Comparison of ENCODE assay signal across 9 cellular contexts in the genomic region with DNA sequence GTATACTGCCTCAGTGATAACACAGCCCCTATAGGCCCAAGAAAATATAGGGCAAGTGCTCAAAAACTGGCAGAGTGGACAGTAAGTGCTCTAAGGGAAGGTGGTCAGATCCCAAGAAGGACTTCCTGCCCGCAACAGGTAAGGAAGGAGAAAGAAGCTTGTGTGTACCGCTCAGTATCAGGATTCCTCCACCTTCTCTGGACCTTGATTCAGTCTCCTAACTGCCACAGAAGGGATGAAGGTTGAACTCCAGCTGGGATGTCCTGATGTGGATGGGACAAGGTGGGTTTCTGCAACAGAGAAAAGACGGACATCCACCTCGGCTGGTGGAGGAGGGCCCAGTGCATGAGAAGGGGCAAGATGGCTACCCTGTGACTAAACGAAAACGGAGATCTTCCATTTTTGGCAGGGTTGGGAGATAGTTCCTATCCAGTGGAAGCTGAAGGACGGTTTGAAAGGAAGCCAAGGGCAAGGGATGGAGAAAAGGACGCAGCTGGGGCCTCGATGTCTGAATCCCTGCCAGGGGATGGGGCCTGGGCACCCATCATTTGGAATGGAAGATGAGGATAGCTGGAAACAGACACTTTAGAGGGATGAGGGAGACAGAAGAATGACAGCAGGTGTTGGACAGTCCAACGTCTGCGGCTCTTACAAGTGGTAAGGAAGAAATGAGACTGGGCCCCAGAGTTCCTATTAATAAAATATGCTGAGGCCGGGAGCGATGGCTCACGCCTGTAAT. TPM values are rescaled to one million over a fixed set of nuclear protein-coding genes. Genes with fewer than 3 reads are reported as not detected.
DNase-seq lines count a peak whose midpoint lies in the region; ATAC-seq and TF ChIP-seq lines count a peak whose summit lies in the region.
"Had no signal": no experiment of that assay in that cellular context is flagged by ENCODE, and none has a peak within 500 bp of the region (broad histone marks: within the 10 kb centered on the region; RNA-seq: fewer than 3 reads in every experiment).

No MANE protein-coding gene starts in this region.

- TF ChIP-seq POLR2A in erythroblast (IDR thresholded peaks at IDR 0.05; ENCODE audit: low read length) = no peak

- no peak for DNase-seq in activated CD8-positive, alpha-beta memory T cell treated with anti-CD3 and anti-CD28 coated beads, Interleukin-2, amount 10 ng/mL, durations not matched to agents 7 days and 5 days
- DNase-seq in activated CD8-positive, alpha-beta memory T cell treated with anti-CD3 and anti-CD28 coated beads, Interleukin-2, amount 50 U/mL, for 4 hours = no peak
- DNase-seq in stimulated activated naive B cell treated with anti-CD40 and anti-IgM and Interleukin-4, amounts not matched to agents 10 μg/mL and 1 μg/mL and 100 μg/mL, for 72 hours = no peak
- DNase-seq in GM19238 (ENCODE audit: insufficient read length, low spot score) (no peak), erythroblast (lab: John Stamatoyannopoulos, UW) (no peak)

- peak overlapping the region; percentile 98 for H3K4me3 Mint-ChIP-seq in activated CD8-positive, alpha-beta memory T cell treated with anti-CD3 and anti-CD28 coated beads, Interleukin-2, amount 10 ng/mL, durations not matched to agents 7 days and 5 days
- peak overlapping the region; percentile 95 for H3K4me3 Mint-ChIP-seq in stimulated activated naive B cell treated with anti-CD40 and anti-IgM and Interleukin-4, amounts not matched to agents 10 μg/mL and 1 μg/mL and 100 μg/mL, for 72 hours

- no peak overlapping the region for H3K27ac ChIP-seq in iPS-18a (ENCODE audit: low read length)

- peaks cover 6% of the 10 kb centered on the region for H3K4me1 ChIP-seq in iPS-18a (ENCODE audit: control insufficient read depth, low read depth, low read length)

- H3K27ac Mint-ChIP-seq in activated CD8-positive, alpha-beta memory T cell treated with anti-CD3 and anti-CD28 coated beads, Interleukin-2, amount 10 ng/mL, durations not matched to agents 7 days and 5 days = peak overlapping the region; percentile 93
- peak overlapping the region; percentile 96 for H3K27ac Mint-ChIP-seq in stimulated activated naive B cell treated with anti-CD40 and anti-IgM and Interleukin-4, amounts not matched to agents 10 μg/mL and 1 μg/mL and 100 μg/mL, for 72 hours

- H3K4me3 ChIP-seq in WI38 (ENCODE audit: low read depth, low read length) = peak overlapping the region; percentile 89
- peak overlapping the region; percentile 87 for H3K4me3 ChIP-seq in iPS-18a (ENCODE audit: low read length)

- peaks cover 38% of the 10 kb centered on the region for H3K36me3 ChIP-seq in iPS-18a (ENCODE audit: control insufficient read depth, low read depth, low read length)

- no peaks in the 10 kb centered on the region for H3K9me3 Mint-ChIP-seq in activated CD8-positive, alpha-beta memory T cell treated with anti-CD3 and anti-CD28 coated beads, Interleukin-2, amount 10 ng/mL, durations not matched to agents 7 days and 5 days (ENCODE audit: low read depth)
- H3K9me3 Mint-ChIP-seq in stimulated activated naive B cell treated with anti-CD40 and anti-IgM and Interleukin-4, amounts not matched to agents 10 μg/mL and 1 μg/mL and 100 μg/mL, for 72 hours = peaks cover 8 to 12% of the 10 kb centered on the region in 2 donors

- no peak for TF ChIP-seq CTCF in WI38 (IDR thresholded peaks at IDR 0.05; ENCODE audit: low read depth, low read length)

- H3K27me3 Mint-ChIP-seq in activated CD8-positive, alpha-beta memory T cell treated with anti-CD3 and anti-CD28 coated beads, Interleukin-2, amount 10 ng/mL, durations not matched to agents 7 days and 5 days = no peaks in the 10 kb centered on the region
- H3K27me3 Mint-ChIP-seq in stimulated activated naive B cell treated with anti-CD40 and anti-IgM and Interleukin-4, amounts not matched to agents 10 μg/mL and 1 μg/mL and 100 μg/mL, for 72 hours = no peaks in the 10 kb centered on the region

- ATAC-seq in activated CD8-positive, alpha-beta memory T cell treated with anti-CD3 and anti-CD28 coated beads, Interleukin-2, amount 10 ng/mL, durations not matched to agents 7 days and 5 days = no peak
- ATAC-seq in stimulated activated naive B cell treated with anti-CD40 and anti-IgM and Interleukin-4, amounts not matched to agents 10 μg/mL and 1 μg/mL and 100 μg/mL, for 72 hours (replicated peaks) = no peak
- ATAC-seq in HG03571 (IDR thresholded peaks at IDR 0.05; ENCODE audit: unreplicated experiment) = no peak

- H3K36me3 Mint-ChIP-seq in activated CD8-positive, alpha-beta memory T cell treated with anti-CD3 and anti-CD28 coated beads, Interleukin-2, amount 10 ng/mL, durations not matched to agents 7 days and 5 days = peaks cover 51% of the 10 kb centered on the region
- H3K36me3 Mint-ChIP-seq in stimulated activated naive B cell treated with anti-CD40 and anti-IgM and Interleukin-4, amounts not matched to agents 10 μg/mL and 1 μg/mL and 100 μg/mL, for 72 hours = peaks cover 73 to 83% of the 10 kb centered on the region in 2 donors

- no peak overlapping the region for H3K9ac ChIP-seq in iPS-18a (ENCODE audit: low read length)

- CTCF ChIA-PET in activated CD8-positive, alpha-beta memory T cell treated with anti-CD3 and anti-CD28 coated beads, Interleukin-2, amount 10 ng/mL, durations not matched to agents 7 days and 5 days (lab: Charles Lee) = interaction anchor here (0.7 to 2.5 kb wide), 4 partner anchors 9 to 93 kb away, joined by 3 to 9 read pairs (median 4); no protein-coding TSS in a partner anchor

- H3K27me3 ChIP-seq in iPS-18a (ENCODE audit: control insufficient read depth, insufficient read depth, low read length) = no peaks in the 10 kb centered on the region

- H3K4me1 Mint-ChIP-seq in activated CD8-positive, alpha-beta memory T cell treated with anti-CD3 and anti-CD28 coated beads, Interleukin-2, amount 10 ng/mL, durations not matched to agents 7 days and 5 days = peaks cover 69% of the 10 kb centered on the region
- peaks cover 53 to 83% of the 10 kb centered on the region in 2 donors for H3K4me1 Mint-ChIP-seq in stimulated activated naive B cell treated with anti-CD40 and anti-IgM and Interleukin-4, amounts not matched to agents 10 μg/mL and 1 μg/mL and 100 μg/mL, for 72 hours

- no peaks in the 10 kb centered on the region for H3K9me3 ChIP-seq in iPS-18a (ENCODE audit: control insufficient read depth, low read depth, low read length)

RNA-seq across cellular contexts. Expression of a gene that starts 1.3 kb away (rescaled TPM):
- 10 to 100 TPM in 1 of 2 experiments, 1 to 10 TPM in 1; 8.4 to 13.7 TPM for total RNA-seq in activated CD8-positive, alpha-beta memory T cell treated with anti-CD3 and anti-CD28 coated beads, Interleukin-2, amount 10 ng/mL, durations not matched to agents 7 days and 5 days

RNA-seq across cellular contexts. Expression of a gene that starts 1.6 kb away (rescaled TPM):
- total RNA-seq in activated CD8-positive, alpha-beta memory T cell treated with anti-CD3 and anti-CD28 coated beads, Interleukin-2, amount 10 ng/mL, durations not matched to agents 7 days and 5 days = 100 to 1,000 TPM; 128 to 192 TPM

RNA-seq across cellular contexts. Expression of a gene that starts 31.0 kb away (rescaled TPM):
- 10 to 100 TPM in 1 of 2 experiments, 1 to 10 TPM in 1; 1.7 to 12.3 TPM for total RNA-seq in activated CD8-positive, alpha-beta memory T cell treated with anti-CD3 and anti-CD28 coated beads, Interleukin-2, amount 10 ng/mL, durations not matched to agents 7 days and 5 days

RNA-seq across cellular contexts. Expression of a gene that starts 33.3 kb away (rescaled TPM):
- not detected for total RNA-seq in activated CD8-positive, alpha-beta memory T cell treated with anti-CD3 and anti-CD28 coated beads, Interleukin-2, amount 10 ng/mL, durations not matched to agents 7 days and 5 days
- total RNA-seq: activated CD8-positive, alpha-beta memory T cell treated with anti-CD3 and anti-CD28 coated beads for 36 hours had no signal

RNA-seq across cellular contexts. Expression of a gene that starts 50.2 kb away (rescaled TPM):
- 10 to 100 TPM; 26.2 to 39.3 TPM for total RNA-seq in activated CD8-positive, alpha-beta memory T cell treated with anti-CD3 and anti-CD28 coated beads, Interleukin-2, amount 10 ng/mL, durations not matched to agents 7 days and 5 days
